Comparison of ENCODE assay signal across 26 cellular contexts in genomic region chr2:43764086-43764710, GRCh38. TPM values are rescaled to one million over a fixed set of nuclear protein-coding genes. Genes with fewer than 3 reads are reported as not detected.
DNase-seq lines count a peak whose midpoint lies in the region; TF ChIP-seq lines count a peak whose summit lies in the region.
"Had no signal": no experiment of that assay in that cellular context is flagged by ENCODE, and none has a peak within 500 bp of the region (broad histone marks: within the 10 kb centered on the region; RNA-seq: fewer than 3 reads in every experiment).

No MANE protein-coding gene starts in this region.

- H3K27ac ChIP-seq in tibial artery = peak overlapping the region; percentile 9 to 40
- H3K27ac ChIP-seq: cardiac muscle cell, left ventricle myocardium inferior had no signal

- peaks cover 0 to 20% (median 12%) of the 10 kb centered on the region in 3 donors for H3K36me3 ChIP-seq in tibial artery
- H3K36me3 ChIP-seq: cardiac muscle cell, left ventricle myocardium inferior had no signal

- H3K27me3 ChIP-seq in tibial artery = no peaks in the 10 kb centered on the region
- H3K27me3 ChIP-seq: cardiac muscle cell had no signal

- no peak for TF ChIP-seq CTCF in tibial artery (IDR thresholded peaks at IDR 0.05)

- no peaks in the 10 kb centered on the region for H3K9me3 ChIP-seq in tibial artery
- H3K9me3 ChIP-seq: left ventricle myocardium inferior had no signal

- DNase-seq in GM03348 (ENCODE audit: low spot score) (peak; percentile 41), NCI-H446 treated with DMSO at 0.1 percent for 48 hours (lab: John Stamatoyannopoulos, UW) (peak; percentile 39), fibroblast of peridontal ligament (ENCODE audit: extremely low read depth) (peak; percentile 38), tibial artery (no peak), HuH-7 (ENCODE audit: low spot score) (no peak), mesenteric fat pad (ENCODE audit: low spot score) (no peak)
- no peak for DNase-seq in activated CD4-positive, CD25-positive, alpha-beta regulatory T cell treated with anti-CD3 and anti-CD28 coated beads, Interleukin-2, amount 50 U/mL, for 72 hours
- DNase-seq: activated CD8-positive, alpha-beta T cell treated with anti-CD3 and anti-CD28 coated beads, Interleukin-2, amount 10 ng/mL, durations not matched to agents 7 days and 5 days; activated T-cell treated with anti-CD3 and anti-CD28 coated beads for 4 hours; CD4-positive, alpha-beta T cell; cortex of kidney; DMS153; GF-D8; hippocampal formation; immature natural killer cell; left ventricle myocardium inferior; naive thymus-derived CD8-positive, alpha-beta T cell; NCI-H2107; NCI-H510A; NK-92 treated with Interleukin-12 subunit alpha and Interleukin-12 subunit beta, amount 100 ng/mL, for 24 hours; SHP77 treated with DMSO at 0.1 percent for 48 hours; stimulated activated CD4-positive, alpha-beta T cell treated with anti-CD3 and anti-CD28 coated beads, Interleukin-2, amount 100 ng/mL, for 24 hours; T-helper 1 cell had no signal

- H3K4me3 ChIP-seq in tibial artery = no peak overlapping the region
- H3K4me3 ChIP-seq: cardiac muscle cell, GM23338, left ventricle myocardium inferior, skin epidermis had no signal

- H3K4me1 ChIP-seq in tibial artery = peaks cover 0 to 16% (median 0%) of the 10 kb centered on the region in 4 donors

- intact Hi-C loops in tibial artery (cut with DNase I; ENCODE audit: low total_unique reads) = loop anchor here (10.0 kb wide), 1 partner anchor 149 kb away; no protein-coding TSS in a partner anchor

RNA-seq across cellular contexts. Expression of gene DYNC2LI1, which starts 9.6 kb away (rescaled TPM):
- total RNA-seq in mesenteric fat pad = 7.4 TPM

Comparison
In these comparisons a context has a peak if more than half of its experiments do, and no peak if none do; other contexts are left out.
1. DNase-seq: peak in GM03348 (single experiment), NCI-H446 treated with DMSO at 0.1 percent for 48 hours (single experiment) and fibroblast of peridontal ligament (single experiment); none in tibial artery (0 of 2), activated CD4-positive, CD25-positive, alpha-beta regulatory T cell treated with anti-CD3 and anti-CD28 coated beads, Interleukin-2, amount 50 U/mL, for 72 hours (single experiment), HuH-7 (single experiment) and mesenteric fat pad (single experiment).